21 cellular contexts compared by ENCODE assay signal in the genomic region with DNA sequence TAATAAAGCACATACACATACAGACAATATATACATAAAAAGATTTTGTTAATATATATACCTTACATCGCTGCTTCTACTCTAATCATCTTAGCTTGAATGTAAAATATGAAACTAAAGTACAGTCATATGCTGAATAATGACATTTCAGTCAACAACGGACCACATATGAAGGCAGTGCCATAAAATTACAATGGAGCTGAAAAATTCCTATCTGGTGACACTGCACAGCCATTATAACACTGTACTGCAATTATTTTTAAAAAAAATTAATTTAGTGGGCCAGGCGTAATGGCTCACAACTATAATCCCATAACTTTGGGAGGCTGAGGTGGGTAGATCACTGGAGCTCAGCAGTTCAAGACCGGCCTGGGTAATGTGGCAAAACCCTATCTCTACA.
"Had no signal": no experiment of that assay in that cellular context is flagged by ENCODE, and none has a peak within 500 bp of the region (broad histone marks: within the 10 kb centered on the region; RNA-seq: fewer than 3 reads in every experiment).

No MANE protein-coding gene starts in this region.

- H3K27me3 ChIP-seq: esophagus squamous epithelium, gastrocnemius medialis, spleen, tibial nerve had no signal

- H3K4me1 ChIP-seq: esophagus squamous epithelium, gastrocnemius medialis, spleen, tibial nerve had no signal

- H3K4me3 ChIP-seq: esophagus squamous epithelium, gastrocnemius medialis, spleen, tibial nerve had no signal

- H3K9me3 ChIP-seq: esophagus squamous epithelium, gastrocnemius medialis, spleen, tibial nerve had no signal

- H3K27ac ChIP-seq: esophagus squamous epithelium, gastrocnemius medialis, spleen, tibial nerve had no signal

- DNase-seq: activated CD4-positive, alpha-beta memory T cell treated with anti-CD3 and anti-CD28 coated beads, Interleukin-2, amount 10 ng/mL, durations not matched to agents 7 days and 5 days; activated CD4-positive, alpha-beta T cell treated with anti-CD3 and anti-CD28 coated beads for 48 hours; activated CD4-positive, CD25-positive, alpha-beta regulatory T cell; activated CD8-positive, alpha-beta memory T cell treated with anti-CD3 and anti-CD28 coated beads, Interleukin-2, amount 50 U/mL, for 48 hours; activated gamma-delta T cell; activated naive CD4-positive, alpha-beta T cell treated with anti-CD3 and anti-CD28 coated beads, Interleukin-2, amount 50 U/mL, for 16 hours; activated T-cell treated with anti-CD3 and anti-CD28 coated beads, Interleukin-2, amount 50 U/mL, for 24 hours; amniotic stem cell; effector CD4-positive, alpha-beta T cell; esophagus squamous epithelium; gastrocnemius medialis; glutamatergic neuron; islet precursor cell; left cardiac atrium; left ventricle myocardium superior; mammary epithelial cell; posterior cingulate gyrus; right cardiac atrium; spleen; stimulated activated naive CD4-positive, alpha-beta T cell treated with Interleukin-2 at 50 U/mL for 16 hours had no signal

- H3K36me3 ChIP-seq: gastrocnemius medialis, spleen had no signal

- ATAC-seq: gastrocnemius medialis, left cardiac atrium, left ventricle myocardium superior, right cardiac atrium had no signal
